Comparison of ENCODE assay signal across 1 cellular context in the genomic region with DNA sequence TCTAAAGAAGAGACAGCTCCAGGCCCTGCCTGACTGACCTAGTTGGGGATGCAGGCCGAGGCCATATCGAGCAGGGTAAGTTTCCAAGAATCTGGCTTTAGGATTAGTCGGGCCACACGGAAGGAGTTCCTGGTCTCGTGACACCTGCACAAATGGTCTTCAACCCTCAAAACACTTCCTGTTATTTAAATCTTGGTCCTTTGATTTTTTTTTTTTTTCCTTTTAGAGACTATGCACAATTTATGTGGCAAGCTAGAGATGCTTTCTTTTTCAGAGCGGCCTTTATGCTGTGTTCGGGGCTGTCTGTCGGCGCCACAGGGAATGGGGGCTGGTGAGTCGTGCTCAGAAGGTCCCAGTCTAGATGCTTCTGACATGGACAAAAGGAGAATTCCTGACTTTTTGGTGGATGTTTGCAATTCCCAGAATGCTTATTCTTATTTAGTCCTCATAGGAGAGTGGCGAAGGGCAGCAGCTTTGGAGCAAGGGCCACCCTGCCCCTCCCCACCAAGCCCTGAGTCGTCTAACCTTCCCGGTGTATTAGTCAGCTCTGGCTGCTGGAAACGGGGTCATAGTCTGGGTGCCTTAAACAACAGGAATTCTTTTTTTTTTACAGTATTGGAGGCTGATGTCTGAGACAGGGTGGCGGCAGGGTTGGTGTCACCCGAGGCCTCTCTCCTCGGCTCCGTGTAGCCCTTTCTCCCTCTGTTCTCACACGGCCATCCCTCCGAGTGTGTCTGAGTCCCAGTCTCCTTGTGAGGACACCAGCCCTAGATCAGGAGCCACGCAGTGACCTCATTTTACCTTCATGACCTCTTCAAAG.
TF ChIP-seq lines count a peak whose summit lies in the region.

No MANE protein-coding gene starts in this region.

TF ChIP-seq in HepG2, 621 proteins besides CTCF, POLR2A, EP300 and RAD21 (continued from another document and continues in another):
- TF ChIP-seq, protein P1, sequence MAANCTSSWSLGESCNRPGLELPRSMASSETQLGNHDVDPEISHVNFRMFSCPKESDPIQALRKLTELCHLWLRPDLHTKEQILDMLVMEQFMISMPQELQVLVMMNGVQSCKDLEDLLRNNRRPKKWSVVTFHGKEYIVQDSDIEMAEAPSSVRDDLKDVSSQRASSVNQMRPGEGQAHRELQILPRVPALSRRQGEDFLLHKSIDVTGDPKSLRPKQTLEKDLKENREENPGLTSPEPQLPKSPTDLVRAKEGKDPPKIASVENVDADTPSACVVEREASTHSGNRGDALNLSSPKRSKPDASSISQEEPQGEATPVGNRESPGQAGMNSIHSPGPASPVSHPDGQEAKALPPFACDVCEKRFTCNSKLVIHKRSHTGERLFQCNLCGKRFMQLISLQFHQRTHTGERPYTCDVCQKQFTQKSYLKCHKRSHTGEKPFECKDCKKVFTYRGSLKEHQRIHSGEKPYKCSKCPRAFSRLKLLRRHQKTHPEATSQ (CRISPR knock-in tag; IDR thresholded peaks at IDR 0.05; ENCODE audit: borderline replicate concordance) = no peak
- TF ChIP-seq STAT5B (CRISPR knock-in tag; IDR thresholded peaks at IDR 0.05) (no peak), TOE1 (CRISPR knock-in tag; IDR thresholded peaks at IDR 0.05) (no peak), NR2F6 (IDR thresholded peaks at IDR 0.05) (no peak; the same call in 1 of the 2 replicates), NR2F6 (CRISPR knock-in tag; IDR thresholded peaks at IDR 0.05) (peak; percentile 61; the same call in 1 of the 2 replicates), YY1 (IDR thresholded peaks at IDR 0.05; ENCODE audit: insufficient read depth, insufficient replicate concordance, low read depth, low read length) (no peak), HMGA1 (CRISPR knock-in tag; conservative IDR thresholded peaks at IDR 0.05) (no peak), GTF2F1 (IDR thresholded peaks at IDR 0.05; ENCODE audit: low read length) (no peak), ISX (CRISPR knock-in tag; conservative IDR thresholded peaks at IDR 0.05) (no peak), ZNF331 (CRISPR knock-in tag; IDR thresholded peaks at IDR 0.05) (no peak), ATAD3A (CRISPR knock-in tag; IDR thresholded peaks at IDR 0.05) (no peak), ESRRA (CRISPR knock-in tag; IDR thresholded peaks at IDR 0.05; ENCODE audit: low read depth) (peak; percentile 25; the same call in 1 of the 2 replicates), ZNF180 (CRISPR knock-in tag; IDR thresholded peaks at IDR 0.05; ENCODE audit: borderline replicate concordance, low read depth) (no peak), SIX1 (CRISPR knock-in tag; IDR thresholded peaks at IDR 0.05; ENCODE audit: borderline replicate concordance) (no peak), MTF1 (CRISPR knock-in tag; IDR thresholded peaks at IDR 0.05) (no peak), THAP11 (CRISPR knock-in tag; IDR thresholded peaks at IDR 0.05) (no peak), IRX3 (CRISPR knock-in tag; IDR thresholded peaks at IDR 0.05; ENCODE audit: borderline replicate concordance, low read depth) (no peak), KAT2B (IDR thresholded peaks at IDR 0.05; ENCODE audit: borderline replicate concordance, low read depth, low read length) (no peak), ZNF577 (CRISPR knock-in tag; IDR thresholded peaks at IDR 0.05; ENCODE audit: borderline replicate concordance, low read depth) (no peak), ZNF841 (CRISPR knock-in tag; IDR thresholded peaks at IDR 0.05; ENCODE audit: borderline replicate concordance) (no peak), ZNF543 (CRISPR knock-in tag; IDR thresholded peaks at IDR 0.05) (no peak), ZNF7 (CRISPR knock-in tag; IDR thresholded peaks at IDR 0.05) (no peak), GLI4 (CRISPR knock-in tag; IDR thresholded peaks at IDR 0.05; ENCODE audit: borderline replicate concordance) (no peak), ZNF274 (CRISPR knock-in tag; IDR thresholded peaks at IDR 0.05) (0 out of 2 replicates have a peak, but pooled peaks have one; percentile 15), SMYD3 (CRISPR knock-in tag; IDR thresholded peaks at IDR 0.05) (no peak), NCOA2 (CRISPR knock-in tag; IDR thresholded peaks at IDR 0.05) (no peak), ZSCAN31 (CRISPR knock-in tag; IDR thresholded peaks at IDR 0.05; ENCODE audit: low read depth) (no peak), GZF1 (CRISPR knock-in tag; IDR thresholded peaks at IDR 0.05) (no peak; the same call in 1 of the 2 replicates), ZNF205 (CRISPR knock-in tag; IDR thresholded peaks at IDR 0.05) (no peak), CBX1 (IDR thresholded peaks at IDR 0.05; ENCODE audit: low read depth) (no peak), PRMT3 (CRISPR knock-in tag; IDR thresholded peaks at IDR 0.05; ENCODE audit: borderline replicate concordance, low read depth) (no peak), ZBTB8A (CRISPR knock-in tag; IDR thresholded peaks at IDR 0.05; ENCODE audit: borderline replicate concordance, low read depth) (no peak), FIP1L1 (IDR thresholded peaks at IDR 0.05; ENCODE audit: borderline replicate concordance, insufficient read depth, low read depth, low read length) (no peak), ZNF652 (CRISPR knock-in tag; IDR thresholded peaks at IDR 0.05; ENCODE audit: borderline replicate concordance, low read depth) (no peak), ZNF3 (CRISPR knock-in tag; IDR thresholded peaks at IDR 0.05) (no peak), ERF (CRISPR knock-in tag; IDR thresholded peaks at IDR 0.05) (no peak; the same call in 1 of the 2 replicates), KLF12 (CRISPR knock-in tag; IDR thresholded peaks at IDR 0.05; ENCODE audit: borderline replicate concordance) (no peak), ZNF33A (CRISPR knock-in tag; IDR thresholded peaks at IDR 0.05; ENCODE audit: borderline replicate concordance) (no peak), U2AF2 (IDR thresholded peaks at IDR 0.05; ENCODE audit: low read depth, low read length) (no peak), GPN1 (CRISPR knock-in tag; IDR thresholded peaks at IDR 0.05; ENCODE audit: borderline replicate concordance) (no peak), ZFP90 (CRISPR knock-in tag; IDR thresholded peaks at IDR 0.05; ENCODE audit: borderline replicate concordance) (no peak), ZNF138 (CRISPR knock-in tag; IDR thresholded peaks at IDR 0.05; ENCODE audit: low read depth) (no peak), EEA1 (CRISPR knock-in tag; IDR thresholded peaks at IDR 0.05; ENCODE audit: borderline replicate concordance) (no peak)
- TF ChIP-seq, protein P2, sequence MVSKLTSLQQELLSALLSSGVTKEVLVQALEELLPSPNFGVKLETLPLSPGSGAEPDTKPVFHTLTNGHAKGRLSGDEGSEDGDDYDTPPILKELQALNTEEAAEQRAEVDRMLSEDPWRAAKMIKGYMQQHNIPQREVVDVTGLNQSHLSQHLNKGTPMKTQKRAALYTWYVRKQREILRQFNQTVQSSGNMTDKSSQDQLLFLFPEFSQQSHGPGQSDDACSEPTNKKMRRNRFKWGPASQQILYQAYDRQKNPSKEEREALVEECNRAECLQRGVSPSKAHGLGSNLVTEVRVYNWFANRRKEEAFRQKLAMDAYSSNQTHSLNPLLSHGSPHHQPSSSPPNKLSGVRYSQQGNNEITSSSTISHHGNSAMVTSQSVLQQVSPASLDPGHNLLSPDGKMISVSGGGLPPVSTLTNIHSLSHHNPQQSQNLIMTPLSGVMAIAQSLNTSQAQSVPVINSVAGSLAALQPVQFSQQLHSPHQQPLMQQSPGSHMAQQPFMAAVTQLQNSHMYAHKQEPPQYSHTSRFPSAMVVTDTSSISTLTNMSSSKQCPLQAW (CRISPR knock-in tag; IDR thresholded peaks at IDR 0.05) = no peak
- TF ChIP-seq, protein P3, sequence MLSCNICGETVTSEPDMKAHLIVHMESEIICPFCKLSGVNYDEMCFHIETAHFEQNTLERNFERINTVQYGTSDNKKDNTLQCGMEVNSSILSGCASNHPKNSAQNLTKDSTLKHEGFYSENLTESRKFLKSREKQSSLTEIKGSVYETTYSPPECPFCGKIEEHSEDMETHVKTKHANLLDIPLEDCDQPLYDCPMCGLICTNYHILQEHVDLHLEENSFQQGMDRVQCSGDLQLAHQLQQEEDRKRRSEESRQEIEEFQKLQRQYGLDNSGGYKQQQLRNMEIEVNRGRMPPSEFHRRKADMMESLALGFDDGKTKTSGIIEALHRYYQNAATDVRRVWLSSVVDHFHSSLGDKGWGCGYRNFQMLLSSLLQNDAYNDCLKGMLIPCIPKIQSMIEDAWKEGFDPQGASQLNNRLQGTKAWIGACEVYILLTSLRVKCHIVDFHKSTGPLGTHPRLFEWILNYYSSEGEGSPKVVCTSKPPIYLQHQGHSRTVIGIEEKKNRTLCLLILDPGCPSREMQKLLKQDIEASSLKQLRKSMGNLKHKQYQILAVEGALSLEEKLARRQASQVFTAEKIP (CRISPR knock-in tag; IDR thresholded peaks at IDR 0.05; ENCODE audit: borderline replicate concordance) = no peak
- TF ChIP-seq, protein P4, sequence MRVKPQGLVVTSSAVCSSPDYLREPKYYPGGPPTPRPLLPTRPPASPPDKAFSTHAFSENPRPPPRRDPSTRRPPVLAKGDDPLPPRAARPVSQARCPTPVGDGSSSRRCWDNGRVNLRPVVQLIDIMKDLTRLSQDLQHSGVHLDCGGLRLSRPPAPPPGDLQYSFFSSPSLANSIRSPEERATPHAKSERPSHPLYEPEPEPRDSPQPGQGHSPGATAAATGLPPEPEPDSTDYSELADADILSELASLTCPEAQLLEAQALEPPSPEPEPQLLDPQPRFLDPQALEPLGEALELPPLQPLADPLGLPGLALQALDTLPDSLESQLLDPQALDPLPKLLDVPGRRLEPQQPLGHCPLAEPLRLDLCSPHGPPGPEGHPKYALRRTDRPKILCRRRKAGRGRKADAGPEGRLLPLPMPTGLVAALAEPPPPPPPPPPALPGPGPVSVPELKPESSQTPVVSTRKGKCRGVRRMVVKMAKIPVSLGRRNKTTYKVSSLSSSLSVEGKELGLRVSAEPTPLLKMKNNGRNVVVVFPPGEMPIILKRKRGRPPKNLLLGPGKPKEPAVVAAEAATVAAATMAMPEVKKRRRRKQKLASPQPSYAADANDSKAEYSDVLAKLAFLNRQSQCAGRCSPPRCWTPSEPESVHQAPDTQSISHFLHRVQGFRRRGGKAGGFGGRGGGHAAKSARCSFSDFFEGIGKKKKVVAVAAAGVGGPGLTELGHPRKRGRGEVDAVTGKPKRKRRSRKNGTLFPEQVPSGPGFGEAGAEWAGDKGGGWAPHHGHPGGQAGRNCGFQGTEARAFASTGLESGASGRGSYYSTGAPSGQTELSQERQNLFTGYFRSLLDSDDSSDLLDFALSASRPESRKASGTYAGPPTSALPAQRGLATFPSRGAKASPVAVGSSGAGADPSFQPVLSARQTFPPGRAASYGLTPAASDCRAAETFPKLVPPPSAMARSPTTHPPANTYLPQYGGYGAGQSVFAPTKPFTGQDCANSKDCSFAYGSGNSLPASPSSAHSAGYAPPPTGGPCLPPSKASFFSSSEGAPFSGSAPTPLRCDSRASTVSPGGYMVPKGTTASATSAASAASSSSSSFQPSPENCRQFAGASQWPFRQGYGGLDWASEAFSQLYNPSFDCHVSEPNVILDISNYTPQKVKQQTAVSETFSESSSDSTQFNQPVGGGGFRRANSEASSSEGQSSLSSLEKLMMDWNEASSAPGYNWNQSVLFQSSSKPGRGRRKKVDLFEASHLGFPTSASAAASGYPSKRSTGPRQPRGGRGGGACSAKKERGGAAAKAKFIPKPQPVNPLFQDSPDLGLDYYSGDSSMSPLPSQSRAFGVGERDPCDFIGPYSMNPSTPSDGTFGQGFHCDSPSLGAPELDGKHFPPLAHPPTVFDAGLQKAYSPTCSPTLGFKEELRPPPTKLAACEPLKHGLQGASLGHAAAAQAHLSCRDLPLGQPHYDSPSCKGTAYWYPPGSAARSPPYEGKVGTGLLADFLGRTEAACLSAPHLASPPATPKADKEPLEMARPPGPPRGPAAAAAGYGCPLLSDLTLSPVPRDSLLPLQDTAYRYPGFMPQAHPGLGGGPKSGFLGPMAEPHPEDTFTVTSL (CRISPR knock-in tag; IDR thresholded peaks at IDR 0.05; ENCODE audit: borderline replicate concordance) = peak; percentile 59; the same call in 1 of the 2 replicates
- TF ChIP-seq, protein P5, sequence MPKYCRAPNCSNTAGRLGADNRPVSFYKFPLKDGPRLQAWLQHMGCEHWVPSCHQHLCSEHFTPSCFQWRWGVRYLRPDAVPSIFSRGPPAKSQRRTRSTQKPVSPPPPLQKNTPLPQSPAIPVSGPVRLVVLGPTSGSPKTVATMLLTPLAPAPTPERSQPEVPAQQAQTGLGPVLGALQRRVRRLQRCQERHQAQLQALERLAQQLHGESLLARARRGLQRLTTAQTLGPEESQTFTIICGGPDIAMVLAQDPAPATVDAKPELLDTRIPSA (CRISPR knock-in tag; IDR thresholded peaks at IDR 0.05; ENCODE audit: borderline replicate concordance) = no peak
- TF ChIP-seq, protein P6, sequence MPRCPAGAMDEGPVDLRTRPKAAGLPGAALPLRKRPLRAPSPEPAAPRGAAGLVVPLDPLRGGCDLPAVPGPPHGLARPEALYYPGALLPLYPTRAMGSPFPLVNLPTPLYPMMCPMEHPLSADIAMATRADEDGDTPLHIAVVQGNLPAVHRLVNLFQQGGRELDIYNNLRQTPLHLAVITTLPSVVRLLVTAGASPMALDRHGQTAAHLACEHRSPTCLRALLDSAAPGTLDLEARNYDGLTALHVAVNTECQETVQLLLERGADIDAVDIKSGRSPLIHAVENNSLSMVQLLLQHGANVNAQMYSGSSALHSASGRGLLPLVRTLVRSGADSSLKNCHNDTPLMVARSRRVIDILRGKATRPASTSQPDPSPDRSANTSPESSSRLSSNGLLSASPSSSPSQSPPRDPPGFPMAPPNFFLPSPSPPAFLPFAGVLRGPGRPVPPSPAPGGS (CRISPR knock-in tag; IDR thresholded peaks at IDR 0.05) = no peak
- TF ChIP-seq, protein P7, sequence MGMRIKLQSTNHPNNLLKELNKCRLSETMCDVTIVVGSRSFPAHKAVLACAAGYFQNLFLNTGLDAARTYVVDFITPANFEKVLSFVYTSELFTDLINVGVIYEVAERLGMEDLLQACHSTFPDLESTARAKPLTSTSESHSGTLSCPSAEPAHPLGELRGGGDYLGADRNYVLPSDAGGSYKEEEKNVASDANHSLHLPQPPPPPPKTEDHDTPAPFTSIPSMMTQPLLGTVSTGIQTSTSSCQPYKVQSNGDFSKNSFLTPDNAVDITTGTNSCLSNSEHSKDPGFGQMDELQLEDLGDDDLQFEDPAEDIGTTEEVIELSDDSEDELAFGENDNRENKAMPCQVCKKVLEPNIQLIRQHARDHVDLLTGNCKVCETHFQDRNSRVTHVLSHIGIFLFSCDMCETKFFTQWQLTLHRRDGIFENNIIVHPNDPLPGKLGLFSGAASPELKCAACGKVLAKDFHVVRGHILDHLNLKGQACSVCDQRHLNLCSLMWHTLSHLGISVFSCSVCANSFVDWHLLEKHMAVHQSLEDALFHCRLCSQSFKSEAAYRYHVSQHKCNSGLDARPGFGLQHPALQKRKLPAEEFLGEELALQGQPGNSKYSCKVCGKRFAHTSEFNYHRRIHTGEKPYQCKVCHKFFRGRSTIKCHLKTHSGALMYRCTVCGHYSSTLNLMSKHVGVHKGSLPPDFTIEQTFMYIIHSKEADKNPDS (CRISPR knock-in tag; IDR thresholded peaks at IDR 0.05) = no peak
